15 cellular contexts compared by ENCODE assay signal in the genomic region with DNA sequence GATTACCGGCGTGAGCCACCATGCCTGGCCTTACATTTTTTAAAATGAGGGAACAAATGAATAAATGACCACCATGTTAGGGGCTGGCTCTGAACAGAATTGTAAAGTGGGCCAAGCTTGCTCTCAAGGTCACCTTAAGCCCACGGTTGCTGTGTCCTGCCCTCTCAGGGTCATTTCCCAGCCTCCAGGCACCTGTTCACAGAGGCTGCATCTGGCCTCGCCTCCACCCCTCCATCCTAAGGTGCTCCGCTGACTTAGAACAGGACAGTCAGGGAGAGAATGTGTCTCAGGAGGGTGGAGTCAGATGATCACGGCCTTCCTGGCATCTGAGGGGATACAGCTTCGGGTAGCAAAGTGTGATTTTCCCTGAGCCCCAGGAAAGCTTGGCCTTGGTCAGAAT. TPM values are rescaled to one million over a fixed set of nuclear protein-coding genes. Genes with fewer than 3 reads are reported as not detected.
DNase-seq lines count a peak whose midpoint lies in the region; ATAC-seq and TF ChIP-seq lines count a peak whose summit lies in the region.
"Had no signal": no experiment of that assay in that cellular context is flagged by ENCODE, and none has a peak within 500 bp of the region (broad histone marks: within the 10 kb centered on the region; RNA-seq: fewer than 3 reads in every experiment).

No MANE protein-coding gene starts in this region.

- no peaks in the 10 kb centered on the region for H3K27me3 ChIP-seq in right cardiac atrium (ENCODE audit: control insufficient read depth, insufficient read depth)
- no peaks in the 10 kb centered on the region for H3K27me3 ChIP-seq in left lung
- H3K27me3 ChIP-seq in gastrocnemius medialis = no peaks in the 10 kb centered on the region
- H3K27me3 ChIP-seq: BE2C had no signal

- TF ChIP-seq CTCF in left lung (IDR thresholded peaks at IDR 0.05) (no peak), gastrocnemius medialis (IDR thresholded peaks at IDR 0.05 in 4 of 5, conservative IDR thresholded peaks at IDR 0.05 in 1 of 5) (no peak)

- CTCF ChIA-PET in activated CD8-positive, alpha-beta T cell treated with anti-CD3 and anti-CD28 coated beads, Interleukin-2, amount 10 ng/mL, durations not matched to agents 7 days and 5 days (lab: Charles Lee) = interaction anchor here (3.1 to 5.2 kb wide), 2 partner anchors 11 to 24 kb away, joined by 19 to 36 read pairs; no protein-coding TSS in a partner anchor

- no peak overlapping the region for H3K27ac Mint-ChIP-seq in activated CD8-positive, alpha-beta T cell treated with anti-CD3 and anti-CD28 coated beads, Interleukin-2, amount 10 ng/mL, durations not matched to agents 7 days and 5 days
- H3K27ac Mint-ChIP-seq: CD4-positive, alpha-beta memory T cell had no signal

- H3K4me3 ChIP-seq in right cardiac atrium (ENCODE audit: low read length) (no peak overlapping the region), left lung (no peak overlapping the region), gastrocnemius medialis (no peak overlapping the region)
- H3K4me3 ChIP-seq: A549, HAP-1 had no signal

- no peak for ATAC-seq in right cardiac atrium
- no peak for ATAC-seq in Right ventricle myocardium superior (ENCODE audit: poor library complexity)
- ATAC-seq in left lung = no peak
- ATAC-seq in gastrocnemius medialis = no peak
- ATAC-seq in activated CD8-positive, alpha-beta T cell treated with anti-CD3 and anti-CD28 coated beads, Interleukin-2, amount 10 ng/mL, durations not matched to agents 7 days and 5 days = no peak
- no peak for ATAC-seq in GM21737 (IDR thresholded peaks at IDR 0.05; ENCODE audit: unreplicated experiment)

- H3K4me1 ChIP-seq in right cardiac atrium (ENCODE audit: control insufficient read depth, insufficient read depth, low read length) (peaks cover 4% of the 10 kb centered on the region), left lung (peaks cover 3 to 30% of the 10 kb centered on the region in 2 donors), gastrocnemius medialis (peaks cover 4 to 7% of the 10 kb centered on the region in 2 donors)
- H3K4me1 ChIP-seq: BE2C, HAP-1 had no signal

- in situ Hi-C loops in gastrocnemius medialis (cut with MboI; ENCODE audit: low sequenced_read_pairs in 4 of 4) = no loop called here

- 80% methylated on average over 7 of the region's 7 CpGs for WGBS in right cardiac atrium

- peaks cover 19% of the 10 kb centered on the region for H3K4me1 Mint-ChIP-seq in activated CD8-positive, alpha-beta T cell treated with anti-CD3 and anti-CD28 coated beads, Interleukin-2, amount 10 ng/mL, durations not matched to agents 7 days and 5 days (ENCODE audit: low read depth)
- H3K4me1 Mint-ChIP-seq: CD4-positive, alpha-beta memory T cell had no signal

- no peaks in the 10 kb centered on the region for H3K9me3 Mint-ChIP-seq in activated CD8-positive, alpha-beta T cell treated with anti-CD3 and anti-CD28 coated beads, Interleukin-2, amount 10 ng/mL, durations not matched to agents 7 days and 5 days (ENCODE audit: insufficient read depth)
- H3K9me3 Mint-ChIP-seq: CD4-positive, alpha-beta memory T cell had no signal

- no peaks in the 10 kb centered on the region for H3K9me3 ChIP-seq in right cardiac atrium (ENCODE audit: control insufficient read depth, low read length)
- no peaks in the 10 kb centered on the region for H3K9me3 ChIP-seq in left lung
- H3K9me3 ChIP-seq in gastrocnemius medialis = no peaks in the 10 kb centered on the region
- H3K9me3 ChIP-seq: A549, BE2C, HAP-1 had no signal

- peaks cover 12% of the 10 kb centered on the region for H3K36me3 Mint-ChIP-seq in activated CD8-positive, alpha-beta T cell treated with anti-CD3 and anti-CD28 coated beads, Interleukin-2, amount 10 ng/mL, durations not matched to agents 7 days and 5 days (ENCODE audit: low read depth)

- peak overlapping the region; percentile 27 for H3K27ac ChIP-seq in right cardiac atrium (ENCODE audit: low read length)
- peak overlapping the region; percentile 82 to 94 for H3K27ac ChIP-seq in left lung
- peak overlapping the region; percentile 29 to 65 (median 59) for H3K27ac ChIP-seq in gastrocnemius medialis
- H3K27ac ChIP-seq: C4-2B had no signal

- H3K27me3 Mint-ChIP-seq in activated CD8-positive, alpha-beta T cell treated with anti-CD3 and anti-CD28 coated beads, Interleukin-2, amount 10 ng/mL, durations not matched to agents 7 days and 5 days (ENCODE audit: low read depth) = no peaks in the 10 kb centered on the region
- H3K27me3 Mint-ChIP-seq: CD4-positive, alpha-beta memory T cell had no signal

- intact Hi-C loops in right cardiac atrium (cut with DNase I) = no loop called here
- intact Hi-C loops in Right ventricle myocardium superior (cut with DNase I) = no loop called here
- intact Hi-C loops in left lung (cut with DNase I) = no loop called here
- intact Hi-C loops in gastrocnemius medialis (cut with DNase I; ENCODE audit: low total_unique reads) = no loop called here

- POLR2A ChIA-PET in activated CD8-positive, alpha-beta T cell treated with anti-CD3 and anti-CD28 coated beads, Interleukin-2, amount 10 ng/mL, durations not matched to agents 7 days and 5 days (lab: Charles Lee) = no interaction called here

- DNase-seq in right cardiac atrium (no peak), Right ventricle myocardium superior (no peak), left lung (peak in 1 of 2 donors; percentile 54), gastrocnemius medialis (no peak)
- DNase-seq in activated CD8-positive, alpha-beta T cell treated with anti-CD3 and anti-CD28 coated beads, Interleukin-2, amount 10 ng/mL, durations not matched to agents 7 days and 5 days = no peak
- DNase-seq: BE2C; CD4-positive, alpha-beta memory T cell; DMS79 had no signal

- H3K36me3 ChIP-seq in left lung = peaks cover 0 to 26% of the 10 kb centered on the region in 2 donors
- H3K36me3 ChIP-seq in gastrocnemius medialis = peaks cover 0 to 2% of the 10 kb centered on the region in 2 donors
- H3K36me3 ChIP-seq: BE2C had no signal

- no peak overlapping the region for H3K4me3 Mint-ChIP-seq in activated CD8-positive, alpha-beta T cell treated with anti-CD3 and anti-CD28 coated beads, Interleukin-2, amount 10 ng/mL, durations not matched to agents 7 days and 5 days
- H3K4me3 Mint-ChIP-seq: CD4-positive, alpha-beta memory T cell had no signal

- no peak for TF ChIP-seq POLR2A in gastrocnemius medialis (IDR thresholded peaks at IDR 0.05)

RNA-seq across cellular contexts. Expression of a gene that starts 7.3 kb away (rescaled TPM):
- total RNA-seq in right cardiac atrium (1 to 10 TPM in 1 of 4 donors, under 1 TPM in 1, not detected in 2; 0.60 to 3.1 TPM), Right ventricle myocardium superior (0.46 TPM), left lung (over 10,000 TPM; 11,570 to 18,328 TPM), gastrocnemius medialis (not detected)
- not detected for polyA plus RNA-seq in right cardiac atrium
- not detected for total RNA-seq in activated CD8-positive, alpha-beta T cell treated with anti-CD3 and anti-CD28 coated beads, Interleukin-2, amount 10 ng/mL, durations not matched to agents 7 days and 5 days
- total RNA-seq: CD4-positive, alpha-beta memory T cell; G401; H1 had no signal
- polyA plus RNA-seq: A549; AG04450; CD4-positive, alpha-beta memory T cell; H1 had no signal

RNA-seq across cellular contexts. Expression of a gene that starts 33.4 kb away (rescaled TPM):
- 1 to 10 TPM in 3 of 4 donors, not detected in 1; 1.4 to 2.3 (median 2.1) TPM for total RNA-seq in right cardiac atrium
- 2.6 TPM for polyA plus RNA-seq in right cardiac atrium
- total RNA-seq in Right ventricle myocardium superior = 1.7 TPM
- total RNA-seq in left lung = 10 to 100 TPM in 1 of 2 donors, 1 to 10 TPM in 1; 9.2 to 10.5 TPM
- 10 to 100 TPM in 2 of 4 donors, 1 to 10 TPM in 2; 3.6 to 36.1 (median 12.0) TPM for total RNA-seq in gastrocnemius medialis
- 100 to 1,000 TPM; 136 to 143 TPM for total RNA-seq in activated CD8-positive, alpha-beta T cell treated with anti-CD3 and anti-CD28 coated beads, Interleukin-2, amount 10 ng/mL, durations not matched to agents 7 days and 5 days
- total RNA-seq: G401, H1 had no signal
- polyA plus RNA-seq: A549, AG04450 had no signal

RNA-seq across cellular contexts. Expression of a gene that starts 44.7 kb away (rescaled TPM):
- total RNA-seq in right cardiac atrium (10 to 100 TPM; 30.8 to 33.1 (median 32.0) TPM), Right ventricle myocardium superior (27.3 TPM), left lung (10 to 100 TPM; 44.5 to 45.5 TPM), gastrocnemius medialis (100 to 1,000 TPM in 1 of 4 donors, 10 to 100 TPM in 3; 72.2 to 139 (median 92.1) TPM)
- 29.6 TPM for polyA plus RNA-seq in right cardiac atrium
- total RNA-seq in activated CD8-positive, alpha-beta T cell treated with anti-CD3 and anti-CD28 coated beads, Interleukin-2, amount 10 ng/mL, durations not matched to agents 7 days and 5 days = 10 to 100 TPM; 81.3 to 82.4 TPM

RNA-seq across cellular contexts. Expression of a gene that starts 48.9 kb away (rescaled TPM):
- total RNA-seq in right cardiac atrium (10 to 100 TPM; 25.0 to 31.9 (median 27.9) TPM), Right ventricle myocardium superior (26.5 TPM), left lung (10 to 100 TPM; 37.0 to 42.5 TPM), gastrocnemius medialis (10 to 100 TPM; 28.4 to 35.4 (median 32.3) TPM)
- 28.1 TPM for polyA plus RNA-seq in right cardiac atrium
- total RNA-seq in activated CD8-positive, alpha-beta T cell treated with anti-CD3 and anti-CD28 coated beads, Interleukin-2, amount 10 ng/mL, durations not matched to agents 7 days and 5 days = 10 to 100 TPM; 38.9 to 43.4 TPM

RNA-seq across cellular contexts. Expression of a gene that starts 58.2 kb away (rescaled TPM):
- total RNA-seq in right cardiac atrium (10 to 100 TPM; 14.5 to 17.5 (median 16.5) TPM), Right ventricle myocardium superior (9.5 TPM), left lung (10 to 100 TPM; 28.2 to 39.6 TPM), gastrocnemius medialis (100 to 1,000 TPM in 1 of 4 donors, 10 to 100 TPM in 3; 44.4 to 102 (median 80.7) TPM)
- 19.0 TPM for polyA plus RNA-seq in right cardiac atrium
- 1 to 10 TPM; 1.7 to 1.9 TPM for total RNA-seq in activated CD8-positive, alpha-beta T cell treated with anti-CD3 and anti-CD28 coated beads, Interleukin-2, amount 10 ng/mL, durations not matched to agents 7 days and 5 days

Comparison
In these comparisons a context has a peak if more than half of its experiments do, and no peak if none do; other contexts are left out.
1. H3K27ac ChIP-seq: peak in every context shown above with its lines; median percentile 88 in left lung; 59 in gastrocnemius medialis; 27 in right cardiac atrium.
2. RNA of a gene that starts 7.3 kb away (total RNA-seq): 11,570 to 18,328 TPM in left lung; 0.60 to 3.1 TPM in right cardiac atrium, 0.46 TPM in Right ventricle myocardium superior (single experiment), not detected in gastrocnemius medialis and not detected in activated CD8-positive, alpha-beta T cell treated with anti-CD3 and anti-CD28 coated beads, Interleukin-2, amount 10 ng/mL, durations not matched to agents 7 days and 5 days; every median in the first group is over 1,000 times any median in the second.